ENCODE assay signal across 8 cellular contexts in the genomic region with DNA sequence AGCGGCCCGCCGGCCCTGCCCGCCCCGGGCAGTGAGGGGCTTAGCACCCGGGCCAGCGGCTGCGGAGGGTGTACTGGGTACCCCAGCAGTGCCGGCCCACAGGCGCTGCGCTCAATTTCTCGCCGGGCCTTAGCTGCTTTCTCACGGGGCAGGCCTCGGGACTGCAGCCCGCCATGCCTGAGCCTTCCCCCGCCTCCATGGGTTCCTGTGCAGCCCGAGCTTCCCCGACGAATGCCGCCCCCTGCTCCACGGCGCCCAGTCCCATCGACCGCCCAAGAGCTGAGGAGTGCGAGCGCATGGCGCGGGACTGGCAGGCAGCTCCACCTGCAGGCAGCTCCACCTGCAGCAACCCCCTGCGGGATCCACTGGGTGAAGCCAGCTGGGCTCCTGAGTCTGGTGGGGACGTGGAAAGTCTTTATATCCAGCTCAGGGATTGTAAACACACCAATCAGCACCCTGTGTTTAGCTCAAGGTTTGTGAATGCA. TPM values are rescaled to one million over a fixed set of nuclear protein-coding genes. Genes with fewer than 3 reads are reported as not detected.
DNase-seq lines count a peak whose midpoint lies in the region; ATAC-seq, FAIRE-seq and TF ChIP-seq lines count a peak whose summit lies in the region.
"Not testable (repeated sequence)": the region's sequence is repeated elsewhere in the genome, so short reads cannot be mapped to it uniquely, and the experiment has no call there.

No MANE protein-coding gene starts in this region.

- not testable (repeated sequence) for H3K9me3 ChIP-seq in SK-N-SH; colonic mucosa; kidney (ENCODE audit: control insufficient read depth in 1 of 2, low read length in 2 of 2); stomach

- peak; percentile 89 for ATAC-seq in HG03354 (IDR thresholded peaks at IDR 0.05; ENCODE audit: poor library complexity, severe bottlenecking, unreplicated experiment)

- not testable (repeated sequence) for TF ChIP-seq RAD21 in SK-N-SH (IDR thresholded peaks at IDR 0.05; ENCODE audit: low read length)

- H2AFZ ChIP-seq in SK-N-SH (ENCODE audit: low read depth): not testable (repeated sequence)

- H3K27ac ChIP-seq in SK-N-SH (ENCODE audit: low read depth in 2 of 2, low read length in 1 of 2); colonic mucosa; kidney (ENCODE audit: low read depth in 2 of 2, low read length in 2 of 2); stomach: not testable (repeated sequence)

- DNase-seq in GM10248 (ENCODE audit: extremely low spot score); SK-N-SH: not testable (repeated sequence)
- DNase-seq in activated T-cell treated with anti-CD3 and anti-CD28 coated beads for 4 hours: peak; percentile 5
- peak; percentile 30 for DNase-seq in colonic mucosa
- peak; percentile 78 for DNase-seq in kidney
- DNase-seq in retina: peak; percentile 61
- DNase-seq in stomach: peak; percentile 62

- H3K79me2 ChIP-seq in SK-N-SH (ENCODE audit: insufficient read depth): not testable (repeated sequence)

- not testable (repeated sequence) for H3K27me3 ChIP-seq in SK-N-SH (ENCODE audit: insufficient read depth); colonic mucosa; stomach

- TF ChIP-seq POLR2A in stomach (IDR thresholded peaks at IDR 0.05): not testable (repeated sequence)

- not testable (repeated sequence) for H4K20me1 ChIP-seq in SK-N-SH (ENCODE audit: insufficient read depth)

- TF ChIP-seq CTCF in GM10248 (IDR thresholded peaks at IDR 0.05; ENCODE audit: control extremely low read depth, extremely low read depth, low read depth, missing control alignments): peak; percentile 55
- TF ChIP-seq CTCF in SK-N-SH (IDR thresholded peaks at IDR 0.05): 0 out of 2 replicates have a peak, but pooled peaks have one; percentile 16
- TF ChIP-seq CTCF in colonic mucosa (IDR thresholded peaks at IDR 0.05): peak; percentile 15
- TF ChIP-seq CTCF in kidney (IDR thresholded peaks at IDR 0.05; ENCODE audit: borderline replicate concordance, extremely low read depth, insufficient read depth): peak; percentile 44
- peak in 5 of 7 experiments; percentile 18 to 38 (median 22) for TF ChIP-seq CTCF in stomach (IDR thresholded peaks at IDR 0.05)

- CTCF ChIA-PET in GM10248 (lab: Yijun Ruan, JAX): interaction anchor here (0.7 to 2.6 kb wide), 13 partner anchors 9 to 392 kb away, joined by 3 to 7 read pairs (median 4); no protein-coding TSS in a partner anchor
- CTCF ChIA-PET in SK-N-SH (lab: Yijun Ruan, JAX): not testable (repeated sequence)

- FAIRE-seq in kidney (lab: Jason Lieb, UNC): not testable (repeated sequence)

- intact Hi-C loops in colonic mucosa (cut with DNase I); kidney (cut with DNase I); stomach (cut with DNase I; ENCODE audit: low total_unique reads): not testable (repeated sequence)

- H3K4me3 ChIP-seq in SK-N-SH (ENCODE audit: low read depth in 2 of 2, low read length in 1 of 2) (0 out of 4 replicates have a peak overlapping the region, but pooled peaks of 1 of the 2 experiments have one; percentile 9), colonic mucosa (peak overlapping the region; percentile 35), stomach (peak overlapping the region; percentile 35 to 48 (median 42))
- not testable (repeated sequence) for H3K4me3 ChIP-seq in kidney (ENCODE audit: low read length in 2 of 2)

- 50% methylated on average over 13 of the region's 31 CpGs for WGBS in SK-N-SH (ENCODE audit: low lambda C conversion rate)
- WGBS in stomach, 5 donors: 32 to 43% (median 37%) methylated on average over 10 to 31 of the region's 31 CpGs

- TF ChIP-seq EP300 in SK-N-SH (IDR thresholded peaks at IDR 0.05; ENCODE audit: borderline replicate concordance in 1 of 2, low read depth in 1 of 2, low read length in 1 of 2); stomach (IDR thresholded peaks at IDR 0.05): not testable (repeated sequence)

- H3K36me3 ChIP-seq in SK-N-SH (replicated peaks in 1 of 2; ENCODE audit: control insufficient read depth in 1 of 2, insufficient read depth in 2 of 2, low read length in 1 of 2); colonic mucosa; kidney (ENCODE audit: control insufficient read depth in 1 of 2, insufficient read depth in 2 of 2, low read length in 2 of 2); stomach: not testable (repeated sequence)

- H3K4me2 ChIP-seq in SK-N-SH: not testable (repeated sequence)

- H3K9me2 ChIP-seq in SK-N-SH: not testable (repeated sequence)

- H3K4me1 ChIP-seq in SK-N-SH (ENCODE audit: control insufficient read depth in 1 of 2, insufficient read depth in 2 of 2, low read depth in 1 of 2, low read length in 1 of 2); colonic mucosa; kidney (ENCODE audit: control insufficient read depth in 1 of 2, insufficient read depth in 1 of 2, low read depth in 1 of 2, low read length in 2 of 2); stomach: not testable (repeated sequence)

- H3K9ac ChIP-seq in SK-N-SH; colonic mucosa (ENCODE audit: low read depth in 2 of 2, low read length in 2 of 2); kidney (ENCODE audit: low read length in 2 of 2): not testable (repeated sequence)

- POLR2A ChIA-PET in GM10248 (lab: Yijun Ruan, JAX); SK-N-SH (lab: Yijun Ruan, JAX): not testable (repeated sequence)

- not testable (repeated sequence) for H3F3A ChIP-seq in SK-N-SH (replicated peaks; ENCODE audit: insufficient read depth)

TF ChIP-seq in SK-N-SH, 30 proteins besides CTCF, POLR2A, EP300 and RAD21:
- 0 out of 2 replicates have a peak, but pooled peaks have one; percentile 11 for TF ChIP-seq SMC3 (IDR thresholded peaks at IDR 0.05; ENCODE audit: low read depth, low read length)

RNA-seq across cellular contexts. Expression of a gene that starts 48.5 kb away (rescaled TPM):
- polyA plus RNA-seq in SK-N-SH (2012; rRNA removed): not detected in 2 replicates
- polyA plus RNA-seq in SK-N-SH (2012; cell fraction: cytosol; rRNA removed): not detected in 2 replicates
- polyA plus RNA-seq in SK-N-SH (2012; cell fraction: nucleus; rRNA removed): not detected in 2 replicates
- total RNA-seq in colonic mucosa: under 1 TPM; 0.49 to 0.69 TPM
- 2.3 TPM for total RNA-seq in kidney
- polyA plus RNA-seq in kidney (ENCODE audit: insufficient read depth, low read depth, low replicate concordance): not detected
- 1 to 10 TPM in 1 of 5 donors, under 1 TPM in 1, not detected in 3; 0.58 to 1.1 TPM for total RNA-seq in stomach
- under 1 TPM in 2 of 3 donors, not detected in 1; 0.15 TPM for polyA plus RNA-seq in stomach
